In genomic region chr5:138575194-138576015, GRCh38 we compare ENCODE assay signal across 8 cellular contexts. TPM values are rescaled to one million over a fixed set of nuclear protein-coding genes. Genes with fewer than 3 reads are reported as not detected.
A peak's percentile ranks its signal among the peaks of the same experiment; 100 is the strongest.
DNase-seq lines count a peak whose midpoint lies in the region; ATAC-seq and TF ChIP-seq lines count a peak whose summit lies in the region.

HSPA9 (minus strand) TSS chr5:138575401; CDS start chr5:138575318, 83 bp downstream.

- peaks cover 31% of the 10 kb centered on the region for H3K36me3 ChIP-seq in thymus (ENCODE audit: control insufficient read depth, insufficient read depth)

- no peaks in the 10 kb centered on the region for H3K27me3 Mint-ChIP-seq in osteocyte (ENCODE audit: unreplicated experiment)

- peak within 1 kb of the TSS; percentile 100 for H3K27ac Mint-ChIP-seq in osteocyte (ENCODE audit: unreplicated experiment)

- peak; percentile 99 for DNase-seq in GM12864 (ENCODE audit: low read depth)
- peak; percentile 95 to 99 (median 98) for DNase-seq in NCI-H1417 (lab: John Stamatoyannopoulos, UW)
- peak; percentile 98 to 100 for DNase-seq in SW 1271 (lab: John Stamatoyannopoulos, UW)
- DNase-seq in activated naive CD8-positive, alpha-beta T cell treated with anti-CD3 and anti-CD28 coated beads, Interleukin-2, amount 50 U/mL, for 16 hours (ENCODE audit: low read depth, low spot score), result peak; percentile 93
- peak; percentile 96 to 100 (median 98) for DNase-seq in head of caudate nucleus
- peak; percentile 99 for DNase-seq in osteocyte (ENCODE audit: extremely low spot score, unreplicated experiment)

- peaks cover 27% of the 10 kb centered on the region for H3K4me1 Mint-ChIP-seq in osteocyte (ENCODE audit: unreplicated experiment)

- no peaks in the 10 kb centered on the region for H3K27me3 ChIP-seq in thymus (ENCODE audit: control insufficient read depth, insufficient read depth)

- H3K4me1 ChIP-seq in thymus (ENCODE audit: control insufficient read depth, insufficient read depth, low read length), result peaks cover 11% of the 10 kb centered on the region

- under 1% methylated on average over 73 of the region's 73 CpGs for WGBS in thymus

- no peaks in the 10 kb centered on the region for H3K9me3 ChIP-seq in thymus (ENCODE audit: control insufficient read depth)

- H3K36me3 Mint-ChIP-seq in osteocyte (ENCODE audit: unreplicated experiment), result peaks cover 28% of the 10 kb centered on the region

- no peak for TF ChIP-seq CTCF in GM12864 (IDR thresholded peaks at IDR 0.05; ENCODE audit: low read depth, low read length, missing control alignments)
- no peak for TF ChIP-seq CTCF in osteocyte (IDR thresholded peaks at IDR 0.05)

- peak within 1 kb of the TSS; percentile 100 for H3K27ac ChIP-seq in thymus (ENCODE audit: low read depth)

- intact Hi-C loops in head of caudate nucleus (cut with DNase I), result loop anchor here (1.0 to 10.0 kb wide), 2 partner anchors 32 to 111 kb away; partner anchors contain the start of genes EGR1 and ETF1

- H3K9me3 Mint-ChIP-seq in osteocyte (ENCODE audit: unreplicated experiment), result peaks cover 3% of the 10 kb centered on the region

- ATAC-seq in HG02759 (IDR thresholded peaks at IDR 0.05; ENCODE audit: unreplicated experiment), result peak; percentile 83

- H3K4me3 ChIP-seq in GM12864 (ENCODE audit: low read depth, low read length) (peak within 1 kb of the TSS; percentile 99), thymus (ENCODE audit: low read length) (peak within 1 kb of the TSS; percentile 99)

- H3K4me3 Mint-ChIP-seq in osteocyte (ENCODE audit: unreplicated experiment), result peak within 1 kb of the TSS; percentile 89

RNA-seq across cellular contexts. Expression of gene HSPA9, which starts in this region (rescaled TPM):
- total RNA-seq in osteocyte, result 197 and 211 TPM in 2 replicates
- 94.0 TPM for polyA plus RNA-seq in thymus

Comparison
In these comparisons a context has a peak if more than half of its experiments do, and no peak if none do; other contexts are left out.
1. Peak in every context shown above with its lines: DNase-seq, ATAC-seq, H3K4me3 ChIP-seq and H3K27ac ChIP-seq.